Comparison of ENCODE assay signal across 2 cellular contexts in the genomic region with DNA sequence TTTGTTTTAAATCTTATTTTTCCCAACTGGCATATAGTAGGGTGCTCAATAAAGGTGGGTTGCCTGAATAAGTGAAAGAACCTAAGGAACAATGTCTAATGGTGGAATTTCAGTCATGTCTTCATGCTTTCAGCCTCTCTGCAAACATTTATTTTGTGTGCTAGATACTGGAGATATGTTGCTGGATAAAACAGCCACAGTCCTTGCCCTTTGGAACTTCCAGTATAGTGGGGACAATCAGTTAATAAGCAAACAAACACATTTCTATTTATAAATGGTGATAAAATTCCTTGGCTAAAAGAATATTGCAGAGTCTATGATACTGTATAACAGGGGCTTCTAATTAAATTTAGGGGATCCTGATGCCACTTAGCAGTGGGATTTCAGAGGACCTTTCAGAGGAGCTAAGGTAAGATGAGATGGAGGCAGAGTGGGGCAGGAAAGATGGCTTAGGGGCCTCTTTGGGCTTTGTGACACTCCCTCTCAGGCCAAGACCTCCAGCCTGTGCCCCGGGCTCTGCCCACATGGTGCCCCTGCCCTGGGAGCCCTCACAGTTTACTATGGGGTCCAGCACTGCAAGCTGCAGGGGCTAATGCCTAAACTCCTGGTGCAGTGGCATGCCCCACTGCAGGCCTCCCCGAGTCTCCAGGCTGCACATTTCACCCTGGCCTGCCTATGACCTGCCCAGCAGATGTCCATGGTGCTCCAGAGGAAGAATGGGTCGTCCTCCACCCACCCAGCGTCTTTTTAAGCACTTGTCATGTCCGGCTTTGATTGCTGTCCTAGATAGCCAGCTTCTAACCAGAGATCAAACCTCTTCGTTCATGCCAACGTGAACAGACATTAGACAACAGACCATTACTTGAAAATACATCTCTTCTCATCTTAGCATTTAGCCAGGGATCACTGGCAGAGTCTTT.
TF ChIP-seq lines count a peak whose summit lies in the region.

No MANE protein-coding gene starts in this region.

TF ChIP-seq in K562, 482 proteins besides CTCF, POLR2A, EP300 and RAD21:
- no peak for TF ChIP-seq ZC3H8 (IDR thresholded peaks at IDR 0.05)
- TF ChIP-seq ZNF263 (CRISPR knock-in tag; IDR thresholded peaks at IDR 0.05; ENCODE audit: borderline replicate concordance): peak; percentile 77
- TF ChIP-seq, protein P1, sequence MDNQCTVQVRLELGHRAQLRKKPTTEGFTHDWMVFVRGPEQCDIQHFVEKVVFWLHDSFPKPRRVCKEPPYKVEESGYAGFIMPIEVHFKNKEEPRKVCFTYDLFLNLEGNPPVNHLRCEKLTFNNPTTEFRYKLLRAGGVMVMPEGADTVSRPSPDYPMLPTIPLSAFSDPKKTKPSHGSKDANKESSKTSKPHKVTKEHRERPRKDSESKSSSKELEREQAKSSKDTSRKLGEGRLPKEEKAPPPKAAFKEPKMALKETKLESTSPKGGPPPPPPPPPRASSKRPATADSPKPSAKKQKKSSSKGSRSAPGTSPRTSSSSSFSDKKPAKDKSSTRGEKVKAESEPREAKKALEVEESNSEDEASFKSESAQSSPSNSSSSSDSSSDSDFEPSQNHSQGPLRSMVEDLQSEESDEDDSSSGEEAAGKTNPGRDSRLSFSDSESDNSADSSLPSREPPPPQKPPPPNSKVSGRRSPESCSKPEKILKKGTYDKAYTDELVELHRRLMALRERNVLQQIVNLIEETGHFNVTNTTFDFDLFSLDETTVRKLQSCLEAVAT (IDR thresholded peaks at IDR 0.05): no peak

TF ChIP-seq in HepG2, 621 proteins besides CTCF, POLR2A, EP300 and RAD21:
- TF ChIP-seq ARID3A (IDR thresholded peaks at IDR 0.05; ENCODE audit: low read depth, low read length): peak; percentile 48; the same call in 1 of the 2 replicates
- TF ChIP-seq ZNF136 (CRISPR knock-in tag; IDR thresholded peaks at IDR 0.05; ENCODE audit: low read depth): no peak
- no peak for TF ChIP-seq RNF219 (CRISPR knock-in tag; IDR thresholded peaks at IDR 0.05)
- TF ChIP-seq ZNF263 (CRISPR knock-in tag; IDR thresholded peaks at IDR 0.05): peak; percentile 64; the same call in 1 of the 2 replicates
- no peak for TF ChIP-seq SOX13 (IDR thresholded peaks at IDR 0.05)
- 0 out of 4 replicates have a peak, but pooled peaks of 1 of the 2 experiments have one; percentile 6 for TF ChIP-seq SOX13 (CRISPR knock-in tag; conservative IDR thresholded peaks at IDR 0.05 in 1 of 2, IDR thresholded peaks at IDR 0.05 in 1 of 2)
